In genomic region chr15:64731012-64731806, GRCh38 we compare ENCODE assay signal across 8 cellular contexts. TPM values are rescaled to one million over a fixed set of nuclear protein-coding genes. Genes with fewer than 3 reads are reported as not detected.
DNase-seq lines count a peak whose midpoint lies in the region; ATAC-seq, FAIRE-seq and TF ChIP-seq lines count a peak whose summit lies in the region.

No MANE protein-coding gene starts in this region.

- peak; percentile 89 for ATAC-seq in activated T-helper 17 cell treated with anti-CD3 and anti-CD28 coated beads, Interleukin-2, amount 50 U/mL, for 72 hours (replicated peaks)
- peak; percentile 58 for ATAC-seq in omental fat pad (ENCODE audit: low FRiP score)
- peak; percentile 54 for ATAC-seq in thoracic aorta (ENCODE audit: insufficient number of reproducible peaks, low FRiP score, low read depth)
- ATAC-seq in HG03469 (IDR thresholded peaks at IDR 0.05; ENCODE audit: unreplicated experiment), result no peak

- H3K4me1 Mint-ChIP-seq in activated T-helper 17 cell treated with anti-CD3 and anti-CD28 coated beads, Interleukin-2, amount 50 U/mL, for 72 hours, result peaks cover 11% of the 10 kb centered on the region

- H3K4me3 ChIP-seq in thoracic aorta, result no peak overlapping the region

- no peaks in the 10 kb centered on the region for H3K36me3 Mint-ChIP-seq in activated T-helper 17 cell treated with anti-CD3 and anti-CD28 coated beads, Interleukin-2, amount 50 U/mL, for 72 hours (ENCODE audit: low read depth)

- H3K27me3 ChIP-seq in thoracic aorta (replicated peaks; ENCODE audit: insufficient read depth), result no peaks in the 10 kb centered on the region

- peaks cover 0 to 6% of the 10 kb centered on the region in 2 donors for H3K4me1 ChIP-seq in thoracic aorta (ENCODE audit: control insufficient read depth in 1 of 2, low read depth in 2 of 2)

- H3K36me3 ChIP-seq in thoracic aorta, result no peaks in the 10 kb centered on the region

- TF ChIP-seq CTCF in RWPE1 (conservative IDR thresholded peaks at IDR 0.05; ENCODE audit: low read depth), result peak; percentile 97
- TF ChIP-seq CTCF in omental fat pad (IDR thresholded peaks at IDR 0.05), result peak in 1 of 3 donors; percentile 75
- TF ChIP-seq CTCF in thoracic aorta (IDR thresholded peaks at IDR 0.05), result peak; percentile 88

- POLR2A ChIA-PET in RWPE1 (lab: Yijun Ruan, JAX; ENCODE audit: low non-redundant PET), result no interaction called here

- DNase-seq in GF-D8 (lab: John Stamatoyannopoulos, UW) (peak; percentile 2), LoVo (ENCODE audit: low spot score) (peak; percentile 85), RWPE1 (ENCODE audit: low spot score) (peak; percentile 72), frontal cortex (ENCODE audit: low spot score in 2 of 2) (peak; percentile 49 to 74), omental fat pad (ENCODE audit: low spot score) (peak; percentile 90), thoracic aorta (ENCODE audit: low spot score) (peak; percentile 28)

- CTCF ChIA-PET in RWPE1 (lab: Yijun Ruan, JAX), result interaction anchor here (0.5 to 5.9 kb wide), 25 partner anchors 9 to 925 kb away, joined by 3 to 96 read pairs (median 3); no protein-coding TSS in a partner anchor

- H3K9me3 Mint-ChIP-seq in activated T-helper 17 cell treated with anti-CD3 and anti-CD28 coated beads, Interleukin-2, amount 50 U/mL, for 72 hours, result no peaks in the 10 kb centered on the region

- H3K9me3 ChIP-seq in thoracic aorta, result no peaks in the 10 kb centered on the region

- no peak overlapping the region for H3K4me3 Mint-ChIP-seq in activated T-helper 17 cell treated with anti-CD3 and anti-CD28 coated beads, Interleukin-2, amount 50 U/mL, for 72 hours

- H3K27ac ChIP-seq in RWPE1, result no peak overlapping the region
- no peak overlapping the region for H3K27ac ChIP-seq in thoracic aorta

- peaks cover 4% of the 10 kb centered on the region for H3K27me3 Mint-ChIP-seq in activated T-helper 17 cell treated with anti-CD3 and anti-CD28 coated beads, Interleukin-2, amount 50 U/mL, for 72 hours

- FAIRE-seq in frontal cortex (lab: Jason Lieb, UNC), result no peak

- peak overlapping the region; percentile 77 for H3K27ac Mint-ChIP-seq in activated T-helper 17 cell treated with anti-CD3 and anti-CD28 coated beads, Interleukin-2, amount 50 U/mL, for 72 hours

RNA-seq across cellular contexts. Expression of gene RBPMS2, which starts 44.2 kb away (rescaled TPM):
- not detected for total RNA-seq in activated T-helper 17 cell treated with anti-CD3 and anti-CD28 coated beads, Interleukin-2, amount 50 U/mL, for 72 hours
- total RNA-seq in frontal cortex (under 0.01 TPM), omental fat pad (1 to 10 TPM; 1.4 to 3.1 (median 2.8) TPM), thoracic aorta (1 to 10 TPM in 1 of 2 donors, not detected in 1; 4.4 TPM)

Comparison
In these comparisons a context has a peak if more than half of its experiments do, and no peak if none do; other contexts are left out.
1. DNase-seq: peak in every context shown above with its lines; median percentile 90 in omental fat pad; 85 in LoVo; 72 in RWPE1; 62 in frontal cortex; 28 in thoracic aorta; 2 in GF-D8.